Comparison of ENCODE assay signal across 1 cellular context in the genomic region with DNA sequence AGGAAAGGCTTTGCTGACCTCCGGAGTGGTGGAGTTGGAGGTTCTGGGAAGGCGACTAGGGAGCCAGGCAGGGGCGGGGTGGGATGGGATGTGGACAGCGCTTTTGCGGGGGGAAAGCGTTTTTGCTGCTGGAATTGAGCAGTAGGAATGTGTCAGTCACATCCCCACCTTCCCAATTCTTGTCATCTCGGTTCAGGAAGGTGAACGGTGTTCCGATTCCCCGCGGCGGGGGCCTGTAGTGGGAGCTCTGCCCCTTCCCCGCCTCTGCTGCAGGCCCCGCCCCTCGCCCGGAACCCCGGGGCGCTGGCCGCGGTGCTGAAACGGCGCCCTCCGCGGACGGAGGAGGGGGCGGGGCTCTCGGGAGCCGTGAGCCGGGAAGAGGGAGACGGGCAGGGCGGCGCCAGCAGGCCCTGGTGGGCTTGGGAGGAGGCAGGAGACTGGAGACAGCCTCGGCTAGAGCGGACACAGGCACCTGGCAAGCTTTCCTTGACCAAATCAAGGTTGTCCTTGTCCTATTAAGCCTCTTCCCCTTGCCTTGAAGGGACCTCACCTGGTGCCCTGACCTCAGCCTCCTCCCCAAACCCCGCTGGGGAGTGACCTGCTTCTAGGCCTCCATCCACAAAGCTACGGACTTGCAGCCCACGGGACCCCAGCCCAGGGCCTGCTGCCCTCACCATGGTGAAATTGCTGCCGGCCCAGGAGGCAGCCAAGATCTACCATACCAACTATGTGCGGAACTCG.
A peak's percentile ranks its signal among the peaks of the same experiment; 100 is the strongest.
TF ChIP-seq lines count a peak whose summit lies in the region.

LHFPL5 (plus strand) TSS at position 357 of the 741 bp plus-strand sequence; CDS start at position 676, 319 bp downstream.

TF ChIP-seq in HepG2, 621 proteins besides CTCF, POLR2A, EP300 and RAD21 (continued from another document):
- TF ChIP-seq, protein P1, sequence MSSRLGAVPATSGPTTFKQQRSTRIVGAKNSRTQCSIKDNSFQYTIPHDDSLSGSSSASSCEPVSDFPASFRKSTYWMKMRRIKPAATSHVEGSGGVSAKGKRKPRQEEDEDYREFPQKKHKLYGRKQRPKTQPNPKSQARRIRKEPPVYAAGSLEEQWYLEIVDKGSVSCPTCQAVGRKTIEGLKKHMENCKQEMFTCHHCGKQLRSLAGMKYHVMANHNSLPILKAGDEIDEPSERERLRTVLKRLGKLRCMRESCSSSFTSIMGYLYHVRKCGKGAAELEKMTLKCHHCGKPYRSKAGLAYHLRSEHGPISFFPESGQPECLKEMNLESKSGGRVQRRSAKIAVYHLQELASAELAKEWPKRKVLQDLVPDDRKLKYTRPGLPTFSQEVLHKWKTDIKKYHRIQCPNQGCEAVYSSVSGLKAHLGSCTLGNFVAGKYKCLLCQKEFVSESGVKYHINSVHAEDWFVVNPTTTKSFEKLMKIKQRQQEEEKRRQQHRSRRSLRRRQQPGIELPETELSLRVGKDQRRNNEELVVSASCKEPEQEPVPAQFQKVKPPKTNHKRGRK (CRISPR knock-in tag; IDR thresholded peaks at IDR 0.05): no peak
- peak; percentile 88 for TF ChIP-seq ARNTL (CRISPR knock-in tag; IDR thresholded peaks at IDR 0.05)
